ENCODE assay signal across 8 cellular contexts in genomic region chr9:21252727-21253547, GRCh38. TPM values are rescaled to one million over a fixed set of nuclear protein-coding genes. Genes with fewer than 3 reads are reported as not detected.
A peak's percentile ranks its signal among the peaks of the same experiment; 100 is the strongest.
DNase-seq lines count a peak whose midpoint lies in the region; ATAC-seq and TF ChIP-seq lines count a peak whose summit lies in the region.

No MANE protein-coding gene starts in this region.

- no peaks in the 10 kb centered on the region for H4K20me1 ChIP-seq in PC-9 (ENCODE audit: insufficient read depth)

- peak; percentile 66 for ATAC-seq in GM19035 (IDR thresholded peaks at IDR 0.05; ENCODE audit: unreplicated experiment)
- ATAC-seq in HG03159 (IDR thresholded peaks at IDR 0.05; ENCODE audit: unreplicated experiment), result peak; percentile 83
- peak; percentile 50 to 69 for ATAC-seq in naive B cell (ENCODE audit: low read depth in 2 of 2)

- intact Hi-C loops in PC-9 (cut with micrococcal nuclease; ENCODE audit: unreplicated experiment), result loop anchor here (5.0 kb wide), 4 partner anchors 64 to 559 kb away; partner anchors contain the start of gene IFNA8
- intact Hi-C loops in activated T-helper 1 cell treated with anti-CD3 and anti-CD28 coated beads, Interleukin-12 subunit alpha, Interleukin-12 subunit beta, Interleukin-2, Interleukin-4 antibody, amounts not matched to agents 30 ng/mL and 10 ng/mL and 1 ng/mL, durations not matched to agents 14 hours and 24 hours and 36 hours (cut with micrococcal nuclease), result no loop called here

- peaks cover 0 to 2% (median 0%) of the 10 kb centered on the region in 7 donors for H3K9me3 Mint-ChIP-seq in naive B cell
- H3K9me3 Mint-ChIP-seq in activated T-helper 1 cell treated with anti-CD3 and anti-CD28 coated beads, Interleukin-12 subunit alpha, Interleukin-12 subunit beta, Interleukin-2, Interleukin-4 antibody, amounts not matched to agents 30 ng/mL and 10 ng/mL and 1 ng/mL, durations not matched to agents 14 hours and 24 hours and 36 hours, result no peaks in the 10 kb centered on the region

- H3F3A ChIP-seq in PC-9 (ENCODE audit: insufficient read depth, low read depth), result no peaks in the 10 kb centered on the region

- no TSS peak for BruUV-seq in PC-9 (replicated peaks; lab: Mats Ljungman, UMichigan)

- no peaks in the 10 kb centered on the region for H3K9me2 ChIP-seq in PC-9 (ENCODE audit: insufficient read depth)

- H3K27me3 Mint-ChIP-seq in naive B cell, result peaks cover 18 to 34% (median 24%) of the 10 kb centered on the region in 3 donors
- peaks cover 40% of the 10 kb centered on the region for H3K27me3 Mint-ChIP-seq in activated T-helper 1 cell treated with anti-CD3 and anti-CD28 coated beads, Interleukin-12 subunit alpha, Interleukin-12 subunit beta, Interleukin-2, Interleukin-4 antibody, amounts not matched to agents 30 ng/mL and 10 ng/mL and 1 ng/mL, durations not matched to agents 14 hours and 24 hours and 36 hours (ENCODE audit: insufficient read depth)

- H3K27me3 ChIP-seq in PC-9 (ENCODE audit: insufficient read depth, low read depth), result no peaks in the 10 kb centered on the region

- peak overlapping the region; percentile 50 for H3K4me2 ChIP-seq in PC-9

- POLR2A ChIA-PET in PC-9 (lab: Charles Lee; ENCODE audit: unreplicated experiment), result interaction anchor here (0.7 kb wide), 1 partner anchor 194 kb away, joined by 4 read pairs; no protein-coding TSS in a partner anchor

- no peak overlapping the region for H3K27ac Mint-ChIP-seq in naive B cell
- no peak overlapping the region for H3K27ac Mint-ChIP-seq in activated T-helper 1 cell treated with anti-CD3 and anti-CD28 coated beads, Interleukin-12 subunit alpha, Interleukin-12 subunit beta, Interleukin-2, Interleukin-4 antibody, amounts not matched to agents 30 ng/mL and 10 ng/mL and 1 ng/mL, durations not matched to agents 14 hours and 24 hours and 36 hours

- H3K4me1 ChIP-seq in PC-9 (replicated peaks; ENCODE audit: insufficient read depth), result no peaks in the 10 kb centered on the region

- no peaks in the 10 kb centered on the region for H3K9me3 ChIP-seq in PC-9 (ENCODE audit: insufficient read depth, low read depth)

- H3K36me3 ChIP-seq in PC-9 (ENCODE audit: low read depth), result no peaks in the 10 kb centered on the region

- H3K4me1 Mint-ChIP-seq in naive B cell, result peaks cover 4 to 12% (median 5%) of the 10 kb centered on the region in 3 donors
- H3K4me1 Mint-ChIP-seq in activated T-helper 1 cell treated with anti-CD3 and anti-CD28 coated beads, Interleukin-12 subunit alpha, Interleukin-12 subunit beta, Interleukin-2, Interleukin-4 antibody, amounts not matched to agents 30 ng/mL and 10 ng/mL and 1 ng/mL, durations not matched to agents 14 hours and 24 hours and 36 hours (ENCODE audit: low read depth), result peaks cover 6% of the 10 kb centered on the region

- TF ChIP-seq CTCF in PC-9 (conservative IDR thresholded peaks at IDR 0.05) (peak; percentile 74), epithelial cell of esophagus (IDR thresholded peaks at IDR 0.05; ENCODE audit: insufficient read depth, low read depth, low read length, missing control alignments) (peak; percentile 69)

- H3K27ac ChIP-seq in PC-9, result no peak overlapping the region

- H3K79me2 ChIP-seq in PC-9 (ENCODE audit: low read depth), result no peaks in the 10 kb centered on the region

- H2AFZ ChIP-seq in PC-9, result no peak overlapping the region

- H3K4me3 ChIP-seq in PC-9, result no peak overlapping the region
- H3K4me3 ChIP-seq in epithelial cell of esophagus (ENCODE audit: low read length), result no peak overlapping the region

- CTCF ChIA-PET in PC-9 (lab: Charles Lee), result interaction anchor here (0.6 to 1.2 kb wide), 4 partner anchors 12 to 1054 kb away, joined by 3 to 7 read pairs (median 3); no protein-coding TSS in a partner anchor

- H3K36me3 Mint-ChIP-seq in naive B cell, result no peaks in the 10 kb centered on the region
- no peaks in the 10 kb centered on the region for H3K36me3 Mint-ChIP-seq in activated T-helper 1 cell treated with anti-CD3 and anti-CD28 coated beads, Interleukin-12 subunit alpha, Interleukin-12 subunit beta, Interleukin-2, Interleukin-4 antibody, amounts not matched to agents 30 ng/mL and 10 ng/mL and 1 ng/mL, durations not matched to agents 14 hours and 24 hours and 36 hours (ENCODE audit: low read depth)

- DNase-seq in DMS114 treated with DMSO at 0.1 percent for 48 hours (lab: John Stamatoyannopoulos, UW; ENCODE audit: unreplicated experiment), result peak; percentile 14
- peak in 1 of 2 experiments; percentile 5 for DNase-seq in PC-9
- peak; percentile 45 for DNase-seq in epithelial cell of esophagus (ENCODE audit: low read depth)
- no peak for DNase-seq in naive B cell
- no peak for DNase-seq in activated T-helper 1 cell treated with anti-CD3 and anti-CD28 coated beads, Interleukin-12 subunit alpha, Interleukin-12 subunit beta, Interleukin-2, Interleukin-4 antibody, amounts not matched to agents 30 ng/mL and 10 ng/mL and 1 ng/mL, durations not matched to agents 14 hours and 24 hours and 36 hours (ENCODE audit: low spot score)
- no peak for DNase-seq in NOMO-1 (lab: John Stamatoyannopoulos, UW; ENCODE audit: unreplicated experiment in 2 of 2)

- H3K4me3 Mint-ChIP-seq in naive B cell, result no peak overlapping the region
- no peak overlapping the region for H3K4me3 Mint-ChIP-seq in activated T-helper 1 cell treated with anti-CD3 and anti-CD28 coated beads, Interleukin-12 subunit alpha, Interleukin-12 subunit beta, Interleukin-2, Interleukin-4 antibody, amounts not matched to agents 30 ng/mL and 10 ng/mL and 1 ng/mL, durations not matched to agents 14 hours and 24 hours and 36 hours

RNA-seq across cellular contexts. Expression of gene IFNA14, which starts 13.1 kb away (rescaled TPM):
- total RNA-seq in PC-9 (2021), result not detected in 2 replicates
- not detected for polyA plus RNA-seq in naive B cell (ENCODE audit: low read depth in 6 of 6)
- not detected in 2 replicates for total RNA-seq in activated T-helper 1 cell treated with anti-CD3 and anti-CD28 coated beads, Interleukin-12 subunit alpha, Interleukin-12 subunit beta, Interleukin-2, Interleukin-4 antibody, amounts not matched to agents 30 ng/mL and 10 ng/mL and 1 ng/mL, durations not matched to agents 14 hours and 24 hours and 36 hours

RNA-seq across cellular contexts. Expression of gene IFNA17, which starts 24.9 kb away (rescaled TPM):
- not detected in 2 replicates for total RNA-seq in PC-9 (2021)
- not detected for polyA plus RNA-seq in naive B cell (ENCODE audit: low read depth in 6 of 6)
- total RNA-seq in activated T-helper 1 cell treated with anti-CD3 and anti-CD28 coated beads, Interleukin-12 subunit alpha, Interleukin-12 subunit beta, Interleukin-2, Interleukin-4 antibody, amounts not matched to agents 30 ng/mL and 10 ng/mL and 1 ng/mL, durations not matched to agents 14 hours and 24 hours and 36 hours, result not detected in 2 replicates

RNA-seq across cellular contexts. Expression of gene IFNA16, which starts 35.8 kb away (rescaled TPM):
- not detected in 2 replicates for total RNA-seq in PC-9 (2021)
- not detected for polyA plus RNA-seq in naive B cell (ENCODE audit: low read depth in 6 of 6)
- total RNA-seq in activated T-helper 1 cell treated with anti-CD3 and anti-CD28 coated beads, Interleukin-12 subunit alpha, Interleukin-12 subunit beta, Interleukin-2, Interleukin-4 antibody, amounts not matched to agents 30 ng/mL and 10 ng/mL and 1 ng/mL, durations not matched to agents 14 hours and 24 hours and 36 hours, result not detected in 2 replicates

RNA-seq across cellular contexts. Expression of gene IFNA10, which starts 46.0 kb away (rescaled TPM):
- total RNA-seq in PC-9 (2021), result not detected in 2 replicates
- not detected for polyA plus RNA-seq in naive B cell (ENCODE audit: low read depth in 6 of 6)
- total RNA-seq in activated T-helper 1 cell treated with anti-CD3 and anti-CD28 coated beads, Interleukin-12 subunit alpha, Interleukin-12 subunit beta, Interleukin-2, Interleukin-4 antibody, amounts not matched to agents 30 ng/mL and 10 ng/mL and 1 ng/mL, durations not matched to agents 14 hours and 24 hours and 36 hours, result not detected in 2 replicates

RNA-seq across cellular contexts. Expression of gene IFNA7, which starts 50.9 kb away (rescaled TPM):
- not detected in 2 replicates for total RNA-seq in PC-9 (2021)
- not detected for polyA plus RNA-seq in naive B cell (ENCODE audit: low read depth in 6 of 6)
- total RNA-seq in activated T-helper 1 cell treated with anti-CD3 and anti-CD28 coated beads, Interleukin-12 subunit alpha, Interleukin-12 subunit beta, Interleukin-2, Interleukin-4 antibody, amounts not matched to agents 30 ng/mL and 10 ng/mL and 1 ng/mL, durations not matched to agents 14 hours and 24 hours and 36 hours, result not detected in 2 replicates

Comparison
In these comparisons a context has a peak if more than half of its experiments do, and no peak if none do; other contexts are left out.
1. DNase-seq: peak in DMS114 treated with DMSO at 0.1 percent for 48 hours (single experiment) and epithelial cell of esophagus (single experiment); none in naive B cell (single experiment), activated T-helper 1 cell treated with anti-CD3 and anti-CD28 coated beads, Interleukin-12 subunit alpha, Interleukin-12 subunit beta, Interleukin-2, Interleukin-4 antibody, amounts not matched to agents 30 ng/mL and 10 ng/mL and 1 ng/mL, durations not matched to agents 14 hours and 24 hours and 36 hours (single experiment) and NOMO-1 (0 of 2).
2. Peak in every context shown above with its lines, with median percentiles within 50 percentile points of each other: ATAC-seq.